ENCODE assay signal across 1 cellular context in the genomic region with DNA sequence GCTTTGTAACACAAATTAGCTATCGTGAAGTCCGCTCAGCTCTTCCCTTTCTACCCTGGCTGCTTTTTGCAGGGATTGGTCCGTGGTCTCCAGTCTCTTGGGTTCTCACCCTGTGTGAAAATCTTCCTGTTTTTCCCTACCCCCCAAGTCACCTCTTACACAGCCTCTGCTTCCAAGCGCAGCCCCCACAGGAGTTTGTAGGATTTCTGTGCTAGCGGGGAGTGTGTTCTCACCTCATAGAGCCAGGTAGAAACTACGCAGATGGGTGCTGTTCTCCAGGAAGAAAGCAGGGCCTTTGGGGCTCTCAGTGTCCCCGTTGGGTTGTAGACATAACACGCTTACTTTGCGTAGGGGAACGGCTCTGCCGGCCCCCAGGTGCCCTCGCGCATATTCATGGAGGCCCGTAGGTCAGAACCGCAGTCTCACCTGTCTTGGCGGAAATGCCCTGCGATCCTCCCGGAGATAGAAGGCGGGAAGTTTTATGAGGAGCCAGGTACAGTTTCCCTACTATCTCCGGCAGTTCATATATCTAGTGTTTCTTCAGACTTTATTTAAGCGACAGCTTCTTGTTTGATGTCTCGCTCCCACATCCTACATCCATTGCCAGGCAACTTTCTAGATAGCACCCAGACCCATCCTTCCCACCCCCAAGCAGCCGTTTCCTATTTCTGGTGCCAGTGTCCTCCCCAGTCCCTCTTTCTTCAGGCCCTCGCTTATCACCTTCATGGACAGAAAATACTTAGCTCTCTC.
TF ChIP-seq lines count a peak whose summit lies in the region.

No MANE protein-coding gene starts in this region.

TF ChIP-seq in H1, 55 proteins besides CTCF, POLR2A, EP300 and RAD21:
- peak; percentile 48; the same call in 1 of the 2 replicates for TF ChIP-seq E2F6 (IDR thresholded peaks at IDR 0.05)
- TF ChIP-seq YY1 (IDR thresholded peaks at IDR 0.05; ENCODE audit: low read depth, low read length), result 0 out of 2 replicates have a peak, but pooled peaks have one; percentile 17
TF ChIP-seq in H1: peak in this region for 2; not testable (repeated sequence) for 53.
